1 cellular context compared by ENCODE assay signal in the genomic region with DNA sequence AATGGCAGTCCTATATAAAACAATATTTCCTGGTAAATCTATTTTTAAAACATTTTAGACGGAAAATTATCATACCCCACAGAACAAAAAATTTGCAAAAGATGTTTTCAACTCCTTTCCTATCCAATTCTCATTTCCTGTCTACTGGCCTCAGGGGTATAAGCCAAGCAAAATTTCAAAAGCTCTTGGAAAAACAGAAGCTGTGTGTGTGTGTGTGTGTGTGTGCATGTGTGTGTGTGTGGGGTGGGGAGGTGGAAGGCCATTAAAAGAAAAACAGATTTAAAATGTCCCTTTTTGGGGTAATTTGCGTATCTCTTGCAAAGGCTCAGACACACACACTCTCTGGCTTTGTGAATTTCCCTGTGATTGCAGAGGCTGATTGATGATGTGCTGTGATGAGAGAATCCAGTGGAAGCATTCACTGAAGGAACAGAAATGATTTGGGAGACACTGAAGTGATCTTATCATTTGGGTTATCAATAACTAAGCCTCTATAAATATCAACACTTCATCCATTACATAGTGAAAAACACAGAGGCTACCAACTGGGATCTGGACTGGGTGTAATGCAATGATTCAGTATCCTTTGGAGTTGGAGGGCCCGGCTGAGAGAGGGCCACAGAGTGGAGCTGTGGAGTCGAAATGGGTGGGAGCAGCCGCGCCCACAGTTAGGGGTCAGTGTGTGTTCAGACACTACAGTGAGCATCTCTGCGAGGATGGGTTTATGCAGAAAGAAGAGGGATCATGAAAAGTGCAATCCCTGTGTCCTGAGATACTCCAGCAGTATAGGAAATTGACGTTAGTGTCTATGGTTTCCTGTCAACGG.
TF ChIP-seq lines count a peak whose summit lies in the region.

No MANE protein-coding gene starts in this region.

TF ChIP-seq in GM12878, 131 proteins besides CTCF, POLR2A, EP300 and RAD21 (continued from another document):
- TF ChIP-seq ZBTB33 (IDR thresholded peaks at IDR 0.05) (no peak), ZSCAN29 (IDR thresholded peaks at IDR 0.05) (no peak), ZNF24 (IDR thresholded peaks at IDR 0.05) (no peak), ZBTB4 (CRISPR knock-in tag; IDR thresholded peaks at IDR 0.05) (no peak), POLR2AphosphoS5 (IDR thresholded peaks at IDR 0.05; ENCODE audit: low read length) (no peak), NFYA (IDR thresholded peaks at IDR 0.05; ENCODE audit: borderline replicate concordance, low read depth, low read length) (no peak), JUNB (IDR thresholded peaks at IDR 0.05) (no peak), PAX8 (IDR thresholded peaks at IDR 0.05) (no peak)
